16 cellular contexts compared by ENCODE assay signal in the genomic region with DNA sequence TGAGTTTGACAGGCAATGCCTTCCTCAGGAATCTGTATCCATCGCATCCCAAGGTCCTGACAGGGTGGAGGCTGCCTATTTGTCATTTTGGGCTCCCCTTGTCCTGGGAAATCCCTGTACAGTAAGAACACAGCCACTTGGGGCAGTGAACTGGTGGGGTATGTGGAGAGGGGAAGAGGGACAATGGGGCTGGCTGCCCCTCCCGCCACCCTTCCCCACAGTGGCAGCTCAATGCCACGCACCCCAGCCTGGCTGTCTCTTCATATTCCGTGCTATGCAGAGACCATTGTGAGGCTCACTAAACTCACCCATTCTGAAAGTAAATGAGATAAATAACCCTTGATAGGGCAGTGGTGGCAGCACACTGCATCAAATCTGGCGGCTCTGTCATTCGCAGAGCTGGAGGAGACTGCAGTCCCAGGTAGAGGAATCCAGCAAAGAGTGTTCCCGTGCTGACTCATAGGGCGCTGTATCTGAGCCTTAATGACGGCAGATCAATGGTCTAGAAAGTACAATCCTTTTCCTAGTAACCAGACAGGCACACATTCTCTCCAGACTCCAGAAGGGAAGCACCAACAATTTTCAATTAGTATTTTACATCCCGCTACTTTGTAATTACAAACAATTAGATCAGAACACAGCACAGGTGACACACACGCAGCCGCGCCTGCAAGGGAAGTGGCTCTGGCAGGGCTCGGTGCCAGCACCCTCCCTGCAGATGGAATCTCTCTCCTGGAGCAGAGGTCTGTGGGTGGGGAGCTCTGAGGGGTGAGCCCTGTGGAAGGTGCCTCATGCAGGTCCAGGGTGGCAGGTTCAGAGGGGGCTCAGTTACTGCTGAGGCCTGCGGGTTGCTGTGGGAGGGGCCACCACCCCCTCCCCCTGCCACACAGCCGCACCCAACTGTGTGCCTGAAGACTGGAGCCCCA.
DNase-seq lines count a peak whose midpoint lies in the region; ATAC-seq, FAIRE-seq and TF ChIP-seq lines count a peak whose summit lies in the region.
"Had no signal": no experiment of that assay in that cellular context is flagged by ENCODE, and none has a peak within 500 bp of the region (broad histone marks: within the 10 kb centered on the region; RNA-seq: fewer than 3 reads in every experiment).

No MANE protein-coding gene starts in this region.

- no peak overlapping the region for H3K18ac ChIP-seq in H1 (ENCODE audit: extremely low read depth, low read length)

- H3K4me2 ChIP-seq in SK-N-SH: no peak overlapping the region
- H3K4me2 ChIP-seq in H1 (ENCODE audit: insufficient read depth in 1 of 2, low read depth in 2 of 2, low read length in 2 of 2): no peak overlapping the region

- no peak overlapping the region for H4K5ac ChIP-seq in H1 (ENCODE audit: insufficient read length, low read depth, low read length)

- CTCF ChIA-PET in SK-N-SH (lab: Yijun Ruan, JAX) (interaction anchor here (0.6 to 3.6 kb wide), 16 partner anchors 18 to 279 kb away, joined by 3 to 13 read pairs (median 4); no protein-coding TSS in a partner anchor), H1 (lab: Charles Lee; ENCODE audit: partially characterized antibody) (interaction anchor here (0.7 to 1.6 kb wide), 15 partner anchors 11 to 211 kb away, joined by 3 to 5 read pairs (median 3); no protein-coding TSS in a partner anchor)

- no peaks in the 10 kb centered on the region for H3K9me2 ChIP-seq in SK-N-SH

- no peak overlapping the region for H3K23ac ChIP-seq in H1 (ENCODE audit: insufficient read length)

- H3K9me3 ChIP-seq in SK-N-SH: no peaks in the 10 kb centered on the region
- no peaks in the 10 kb centered on the region for H3K9me3 ChIP-seq in H1 (ENCODE audit: insufficient read depth in 2 of 2, low read depth in 1 of 2, low read length in 1 of 2)
- H3K9me3 ChIP-seq in thyroid gland: no peaks in the 10 kb centered on the region
- H3K9me3 ChIP-seq: MG63 had no signal

- H4K91ac ChIP-seq in H1 (replicated peaks; ENCODE audit: insufficient read length, low read length): no peak overlapping the region

- H2BK12ac ChIP-seq in H1 (ENCODE audit: low read depth, low read length): no peak overlapping the region

- H3K27ac ChIP-seq in SK-N-SH (ENCODE audit: low read depth in 2 of 2, low read length in 1 of 2) (no peak overlapping the region), H1 (ENCODE audit: low read depth, low read length) (no peak overlapping the region), thyroid gland (peak overlapping the region in 1 of 3 donors; percentile 2)

- no peak overlapping the region for H3K9ac ChIP-seq in SK-N-SH
- no peak overlapping the region for H3K9ac ChIP-seq in H1 (replicated peaks in 1 of 4; ENCODE audit: extremely low read depth in 1 of 4, low read depth in 3 of 4, low read length in 3 of 4)

- H2BK15ac ChIP-seq in H1 (ENCODE audit: low read length): no peak overlapping the region

- H4K8ac ChIP-seq in H1 (ENCODE audit: extremely low read depth, insufficient read depth, low read length): peak overlapping the region; percentile 9; the same call in 1 of the 2 replicates

- DNase-seq in SK-N-SH: peak; percentile 67
- DNase-seq in NCI-H1105 treated with DMSO at 0.1 percent for 48 hours (lab: John Stamatoyannopoulos, UW): peak; percentile 86
- peak in 1 of 2 experiments; percentile 45 for DNase-seq in H1 (ENCODE audit: low read depth in 1 of 2, low spot score in 2 of 2)
- peak; percentile 77 for DNase-seq in thyroid gland
- DNase-seq in NCI-H2227 treated with DMSO at 0.1 percent for 48 hours (lab: John Stamatoyannopoulos, UW): no peak
- DNase-seq in activated CD4-positive, alpha-beta T cell treated with anti-CD3 and anti-CD28 coated beads, Interleukin-2, amount 50 U/mL, for 48 hours: no peak
- DNase-seq in RCC 7860 (ENCODE audit: low spot score): no peak
- DNase-seq: activated CD4-positive, CD25-positive, alpha-beta regulatory T cell treated with anti-CD3 and anti-CD28 coated beads, Interleukin-2, amount 50 U/mL, for 72 hours; activated naive CD8-positive, alpha-beta T cell treated with anti-CD3 and anti-CD28 coated beads, Interleukin-2, amount 10 ng/mL, durations not matched to agents 7 days and 5 days; activated T-cell treated with anti-CD3 and anti-CD28 coated beads for 4 hours; effector memory CD4-positive, alpha-beta T cell; MG63; naive thymus-derived CD8-positive, alpha-beta T cell; NCI-H510A treated with DMSO at 0.1 percent for 48 hours had no signal

- no peaks in the 10 kb centered on the region for H3K36me3 ChIP-seq in SK-N-SH (replicated peaks in 1 of 2; ENCODE audit: control insufficient read depth in 1 of 2, insufficient read depth in 2 of 2, low read length in 1 of 2)
- H3K36me3 ChIP-seq in H1 (ENCODE audit: control insufficient read depth in 2 of 4, insufficient read depth in 4 of 4, low read length in 3 of 4): no peaks in the 10 kb centered on the region
- no peaks in the 10 kb centered on the region for H3K36me3 ChIP-seq in thyroid gland
- H3K36me3 ChIP-seq: MG63 had no signal

- no peaks in the 10 kb centered on the region for H3K79me1 ChIP-seq in H1 (ENCODE audit: low read depth, low read length)

- 0 out of 2 replicates have a peak, but pooled peaks have one; percentile 11 for TF ChIP-seq RAD21 in SK-N-SH (IDR thresholded peaks at IDR 0.05; ENCODE audit: low read length)
- no peak; a peak in 1 of 4 replicates for TF ChIP-seq RAD21 in H1 (IDR thresholded peaks at IDR 0.05 in 1 of 2, conservative IDR thresholded peaks at IDR 0.05 in 1 of 2; ENCODE audit: low read depth in 2 of 2, low read length in 2 of 2)

- no peak overlapping the region for H2BK20ac ChIP-seq in H1 (ENCODE audit: low read length)

- no peak overlapping the region for H3K56ac ChIP-seq in H1 (replicated peaks; ENCODE audit: insufficient read length, low read depth, low read length)

- FAIRE-seq in H1 (lab: Jason Lieb, UNC): no peak
- FAIRE-seq in RCC 7860 (lab: Jason Lieb, UNC): no peak
- FAIRE-seq: HTR-8/SVneo had no signal

- TF ChIP-seq CTCF in SK-N-SH (IDR thresholded peaks at IDR 0.05) (no peak), H1 (IDR thresholded peaks at IDR 0.05; ENCODE audit: control extremely low read depth in 1 of 3, insufficient read depth in 1 of 3, low read depth in 1 of 3, low read length in 3 of 3) (peak in 1 of 3 experiments; percentile 15; a peak in 1 of 4 replicates), thyroid gland (IDR thresholded peaks at IDR 0.05) (no peak)

- POLR2A ChIA-PET in SK-N-SH (lab: Yijun Ruan, JAX) (interaction anchor here (0.5 kb wide), 1 partner anchor 204 kb away, joined by 5 read pairs; no protein-coding TSS in a partner anchor), H1 (lab: Charles Lee; ENCODE audit: partially characterized antibody) (no interaction called here)

- H2BK120ac ChIP-seq in H1 (replicated peaks; ENCODE audit: low read depth, low read length): no peak overlapping the region

- TF ChIP-seq POLR2A in H1 (IDR thresholded peaks at IDR 0.05; ENCODE audit: control extremely low read depth in 1 of 2, low read depth in 2 of 2, low read length in 2 of 2) (no peak), thyroid gland (IDR thresholded peaks at IDR 0.05) (no peak)

- no peak for ATAC-seq in SK-N-SH treated with all-trans-retinoic acid at 6 μM for 48 hours
- ATAC-seq: naive thymus-derived CD8-positive, alpha-beta T cell had no signal

- intact Hi-C loops in thyroid gland (cut with DNase I): no loop called here

- H3K27me3 ChIP-seq in SK-N-SH (ENCODE audit: insufficient read depth) (no peaks in the 10 kb centered on the region), H1 (replicated peaks in 1 of 4; ENCODE audit: control insufficient read depth in 3 of 4, extremely low read depth in 1 of 4, insufficient read depth in 3 of 4, low read length in 3 of 4) (no peaks in the 10 kb centered on the region; a peak in 2 of 7 replicates), thyroid gland (no peaks in the 10 kb centered on the region)
- H3K27me3 ChIP-seq: MG63 had no signal

- TF ChIP-seq EP300 in SK-N-SH (IDR thresholded peaks at IDR 0.05; ENCODE audit: borderline replicate concordance in 1 of 2, low read depth in 1 of 2, low read length in 1 of 2) (no peak), H1 (IDR thresholded peaks at IDR 0.05; ENCODE audit: borderline replicate concordance in 1 of 2, low read depth in 2 of 2, low read length in 2 of 2) (no peak)

- 11% methylated on average over 12 of the region's 16 CpGs for WGBS in SK-N-SH (ENCODE audit: low lambda C conversion rate)
- 91% methylated on average over 16 of the region's 16 CpGs; no CpG with 5 or more reads in 1 of the 2 experiments for WGBS in H1 (ENCODE audit: extremely low coverage in 1 of 2, insufficient coverage in 1 of 2, insufficient read length in 1 of 2, insufficient replicate concordance in 2 of 2, low coverage in 1 of 2, low lambda C conversion rate in 2 of 2, missing lambda C conversion rate in 1 of 2), 2 experiments
- WGBS in thyroid gland, 2 donors: 43% methylated on average over 14 to 15 of the region's 16 CpGs

- H3K4ac ChIP-seq in H1 (replicated peaks; ENCODE audit: insufficient read length, low read depth, low read length): no peak overlapping the region

- H2BK5ac ChIP-seq in H1 (ENCODE audit: low read depth, low read length): no peak overlapping the region

- no peaks in the 10 kb centered on the region for H3K23me2 ChIP-seq in H1 (ENCODE audit: low read depth, low read length)

- no peaks in the 10 kb centered on the region for H4K20me1 ChIP-seq in SK-N-SH (ENCODE audit: insufficient read depth)
- H4K20me1 ChIP-seq in H1 (replicated peaks in 1 of 2; ENCODE audit: control insufficient read depth in 1 of 2, insufficient read depth in 2 of 2, low read length in 2 of 2): no peaks in the 10 kb centered on the region

- H3K14ac ChIP-seq in H1 (ENCODE audit: insufficient read length): no peak overlapping the region

- no peak overlapping the region for H2AK5ac ChIP-seq in H1 (ENCODE audit: low read depth, low read length)

- no peaks in the 10 kb centered on the region for H3F3A ChIP-seq in SK-N-SH (replicated peaks; ENCODE audit: insufficient read depth)

- peaks cover 0 to 26% of the 10 kb centered on the region in 2 experiments; a peak in 1 of 4 replicates for H3K4me1 ChIP-seq in SK-N-SH (ENCODE audit: control insufficient read depth in 1 of 2, insufficient read depth in 2 of 2, low read depth in 1 of 2, low read length in 1 of 2)
- peaks cover 0 to 5% (median 0%) of the 10 kb centered on the region in 4 experiments; a peak in 2 of 7 replicates for H3K4me1 ChIP-seq in H1 (replicated peaks in 1 of 4; ENCODE audit: control insufficient read depth in 3 of 4, insufficient read depth in 4 of 4, low read length in 3 of 4)
- peaks cover 19 to 36% of the 10 kb centered on the region in 2 donors for H3K4me1 ChIP-seq in thyroid gland

- H2AFZ ChIP-seq in SK-N-SH (ENCODE audit: low read depth): no peak overlapping the region
- H2AFZ ChIP-seq in H1 (ENCODE audit: low read length): no peak overlapping the region

- H3K4me3 ChIP-seq in SK-N-SH (ENCODE audit: low read depth in 2 of 2, low read length in 1 of 2): no peak overlapping the region
- no peak overlapping the region for H3K4me3 ChIP-seq in H1 (ENCODE audit: extremely low read depth in 1 of 4, insufficient read depth in 2 of 4, low read depth in 3 of 4, low read length in 4 of 4)
- no peak overlapping the region for H3K4me3 ChIP-seq in thyroid gland (replicated peaks in 1 of 3)
- H3K4me3 ChIP-seq: MG63 had no signal

- H3K79me2 ChIP-seq in SK-N-SH (ENCODE audit: insufficient read depth) (no peaks in the 10 kb centered on the region), H1 (ENCODE audit: control insufficient read depth in 1 of 2, insufficient read depth in 2 of 2, low read length in 2 of 2) (no peaks in the 10 kb centered on the region)

TF ChIP-seq in H1, 55 proteins besides CTCF, POLR2A, EP300 and RAD21 (continues in another document):
- TF ChIP-seq CREB1 (IDR thresholded peaks at IDR 0.05): no peak

Comparison
In these comparisons a context has a peak if more than half of its experiments do, and no peak if none do; other contexts are left out.
1. DNase-seq: peak in SK-N-SH (single experiment), NCI-H1105 treated with DMSO at 0.1 percent for 48 hours (single experiment) and thyroid gland (2 of 2); none in NCI-H2227 treated with DMSO at 0.1 percent for 48 hours (single experiment), activated CD4-positive, alpha-beta T cell treated with anti-CD3 and anti-CD28 coated beads, Interleukin-2, amount 50 U/mL, for 48 hours (0 of 2) and RCC 7860 (single experiment).